In genomic region chr15:85934691-85935090, GRCh38 we compare ENCODE assay signal across 13 cellular contexts.
A peak's percentile ranks its signal among the peaks of the same experiment; 100 is the strongest.
DNase-seq lines count a peak whose midpoint lies in the region; ATAC-seq and TF ChIP-seq lines count a peak whose summit lies in the region.
"Had no signal": no experiment of that assay in that cellular context is flagged by ENCODE, and none has a peak within 500 bp of the region (broad histone marks: within the 10 kb centered on the region; RNA-seq: fewer than 3 reads in every experiment).

No MANE protein-coding gene starts in this region.

- intact Hi-C loops in left lung (cut with DNase I): no loop called here

- H3K4me3 ChIP-seq in left lung: no peak overlapping the region

- DNase-seq in DMS79 (lab: John Stamatoyannopoulos, UW) (peak; percentile 19), NCI-H510A treated with DMSO at 0.1 percent for 48 hours (lab: John Stamatoyannopoulos, UW) (peak; percentile 3), left lung (no peak), DMS153 (lab: John Stamatoyannopoulos, UW) (no peak)
- DNase-seq in activated CD4-positive, alpha-beta T cell treated with anti-CD3 and anti-CD28 coated beads, Interleukin-2, amount 50 U/mL, for 4 hours: no peak
- DNase-seq: CD4-positive, alpha-beta T cell; GOT3; H7; HFFc6 had no signal

- no peaks in the 10 kb centered on the region for H3K36me3 ChIP-seq in left lung

- peak overlapping the region in 1 of 2 donors; percentile 3 for H3K27ac ChIP-seq in left lung
- H3K27ac ChIP-seq: C4-2B, HL-60 had no signal

- ATAC-seq in left lung: peak; percentile 87
- ATAC-seq in GM19023 (IDR thresholded peaks at IDR 0.05; ENCODE audit: unreplicated experiment): no peak
- ATAC-seq: HCT116 had no signal

- no peaks in the 10 kb centered on the region for H3K9me3 ChIP-seq in left lung

- H3K27me3 ChIP-seq in left lung: no peaks in the 10 kb centered on the region

- no peak for TF ChIP-seq CTCF in left lung (IDR thresholded peaks at IDR 0.05)

- H3K4me1 ChIP-seq in left lung: no peaks in the 10 kb centered on the region

Comparison
In these comparisons a context has a peak if more than half of its experiments do, and no peak if none do; other contexts are left out.
1. DNase-seq: peak in DMS79 (single experiment) and NCI-H510A treated with DMSO at 0.1 percent for 48 hours (single experiment); none in left lung (0 of 2), activated CD4-positive, alpha-beta T cell treated with anti-CD3 and anti-CD28 coated beads, Interleukin-2, amount 50 U/mL, for 4 hours (0 of 2) and DMS153 (single experiment).